Comparison of ENCODE assay signal across 1 cellular context in genomic region chr9:125190371-125190801, GRCh38.
A peak's percentile ranks its signal among the peaks of the same experiment; 100 is the strongest.
TF ChIP-seq lines count a peak whose summit lies in the region.

No MANE protein-coding gene starts in this region.

TF ChIP-seq in K562, 482 proteins besides CTCF, POLR2A, EP300 and RAD21:
- no peak for TF ChIP-seq NFATC3 (IDR thresholded peaks at IDR 0.05)
- TF ChIP-seq MYC (IDR thresholded peaks at IDR 0.05; ENCODE audit: low read depth, low read length), result no peak; the same call in 1 of the 2 replicates
- 0 out of 2 replicates have a peak, but pooled peaks have one; percentile 13 for TF ChIP-seq MYC (CRISPR knock-in tag; IDR thresholded peaks at IDR 0.05; ENCODE audit: borderline replicate concordance, low read depth)
- TF ChIP-seq MLLT1 (IDR thresholded peaks at IDR 0.05), result peak in 1 of 2 experiments; percentile 67; a peak in 2 of 4 replicates
- 0 out of 2 replicates have a peak, but pooled peaks have one; percentile 54 for TF ChIP-seq NR1H2 (CRISPR knock-in tag; IDR thresholded peaks at IDR 0.05)
- TF ChIP-seq MGA (IDR thresholded peaks at IDR 0.05), result peak; percentile 96
- peak; percentile 29; the same call in 1 of the 2 replicates for TF ChIP-seq TEAD4 (IDR thresholded peaks at IDR 0.05; ENCODE audit: low read length)
- no peak for TF ChIP-seq TEAD4 (CRISPR knock-in tag; IDR thresholded peaks at IDR 0.05; ENCODE audit: borderline replicate concordance)
- peak in 1 of 3 experiments; percentile 81 for TF ChIP-seq YY1 (IDR thresholded peaks at IDR 0.05; ENCODE audit: borderline replicate concordance in 1 of 3, control insufficient read depth in 1 of 3, extremely low read depth in 1 of 3, insufficient read depth in 3 of 3, insufficient read length in 1 of 3, insufficient replicate concordance in 2 of 3, low read depth in 1 of 3, low read length in 2 of 3)
- TF ChIP-seq CXXC5 (CRISPR knock-in tag; IDR thresholded peaks at IDR 0.05), result 0 out of 2 replicates have a peak, but pooled peaks have one; percentile 14
- no peak for TF ChIP-seq IFI16 (CRISPR knock-in tag; IDR thresholded peaks at IDR 0.05)
- peak; percentile 79 for TF ChIP-seq MAX (CRISPR knock-in tag; IDR thresholded peaks at IDR 0.05)
- TF ChIP-seq ZNF740 (CRISPR knock-in tag; IDR thresholded peaks at IDR 0.05), result 0 out of 2 replicates have a peak, but pooled peaks have one; percentile 14
- TF ChIP-seq ZNF740 (tag; IDR thresholded peaks at IDR 0.05), result no peak; a peak in 1 of 4 replicates
- no peak for TF ChIP-seq NR2C1 (IDR thresholded peaks at IDR 0.05)
- no peak for TF ChIP-seq NR2C1 (tag; IDR thresholded peaks at IDR 0.05)
- TF ChIP-seq L3MBTL2 (IDR thresholded peaks at IDR 0.05), result peak; percentile 85
- peak; percentile 43; the same call in 1 of the 2 replicates for TF ChIP-seq HINFP (tag; conservative IDR thresholded peaks at IDR 0.05; ENCODE audit: low read depth)
- no peak for TF ChIP-seq RUNX1 (IDR thresholded peaks at IDR 0.05; ENCODE audit: low read depth)
- TF ChIP-seq ZNF589 (CRISPR knock-in tag; IDR thresholded peaks at IDR 0.05; ENCODE audit: low read depth), result peak; percentile 45; the same call in 1 of the 2 replicates
- TF ChIP-seq RBM25 (IDR thresholded peaks at IDR 0.05; ENCODE audit: low read depth, low read length, severe bottlenecking), result peak; percentile 22
- TF ChIP-seq ZNF592 (IDR thresholded peaks at IDR 0.05), result peak; percentile 79
- 0 out of 2 replicates have a peak, but pooled peaks have one; percentile 35 for TF ChIP-seq ZNF766 (CRISPR knock-in tag; conservative IDR thresholded peaks at IDR 0.05)
- 0 out of 2 replicates have a peak, but pooled peaks have one; percentile 24 for TF ChIP-seq MEF2D (tag; conservative IDR thresholded peaks at IDR 0.05; ENCODE audit: low read depth)
- TF ChIP-seq ZNF431 (CRISPR knock-in tag; IDR thresholded peaks at IDR 0.05), result peak; percentile 62; the same call in 1 of the 2 replicates
- 0 out of 2 replicates have a peak, but pooled peaks have one; percentile 31 for TF ChIP-seq GATA2 (CRISPR knock-in tag; IDR thresholded peaks at IDR 0.05)
- TF ChIP-seq E2F6 (IDR thresholded peaks at IDR 0.05; ENCODE audit: borderline replicate concordance in 1 of 2, extremely low read depth in 1 of 2, insufficient read depth in 1 of 2, insufficient read length in 1 of 2, low read depth in 1 of 2, low read length in 1 of 2, poor library complexity in 1 of 2, severe bottlenecking in 1 of 2), result peak in 1 of 2 experiments; percentile 58
- peak; percentile 44; the same call in 1 of the 2 replicates for TF ChIP-seq ZNF121 (CRISPR knock-in tag; conservative IDR thresholded peaks at IDR 0.05)
- no peak for TF ChIP-seq SUPT5H (IDR thresholded peaks at IDR 0.05)
TF ChIP-seq in K562: peak in this region for 20.
